Comparison of ENCODE assay signal across 25 cellular contexts in genomic region chr5:34675857-34676256, GRCh38. TPM values are rescaled to one million over a fixed set of nuclear protein-coding genes. Genes with fewer than 3 reads are reported as not detected.
DNase-seq lines count a peak whose midpoint lies in the region; ATAC-seq and TF ChIP-seq lines count a peak whose summit lies in the region.
"Had no signal": no experiment of that assay in that cellular context is flagged by ENCODE, and none has a peak within 500 bp of the region (broad histone marks: within the 10 kb centered on the region; RNA-seq: fewer than 3 reads in every experiment).

No MANE protein-coding gene starts in this region.

- H3K9ac ChIP-seq in adipocyte (ENCODE audit: low read length): no peak overlapping the region
- H3K9ac ChIP-seq in skeletal muscle satellite cell (ENCODE audit: low read depth, low read length): peak overlapping the region; percentile 18

- no peak for TF ChIP-seq POLR2A in prostate gland (IDR thresholded peaks at IDR 0.05)

- H3K79me2 ChIP-seq in GM23338 (replicated peaks; ENCODE audit: insufficient read depth): peaks cover 100% of the 10 kb centered on the region

- H3F3A ChIP-seq in GM23338 (replicated peaks; ENCODE audit: low read depth): no peaks in the 10 kb centered on the region

- H4K20me1 ChIP-seq in GM23338 (replicated peaks; ENCODE audit: insufficient read depth): peaks cover 79% of the 10 kb centered on the region

- H3K4me1 ChIP-seq in GM23338 (ENCODE audit: insufficient read depth) (peaks cover 59% of the 10 kb centered on the region), adipocyte (ENCODE audit: control insufficient read depth, insufficient read depth, low read length) (peaks cover 14% of the 10 kb centered on the region), skeletal muscle satellite cell (ENCODE audit: control insufficient read depth, insufficient read depth, low read length) (peaks cover 39% of the 10 kb centered on the region), aorta (ENCODE audit: control insufficient read depth in 1 of 2, insufficient read depth in 2 of 2, low read length in 2 of 2) (peaks cover 7 to 23% of the 10 kb centered on the region in 2 donors), prostate gland (replicated peaks) (no peaks in the 10 kb centered on the region)
- no peaks in the 10 kb centered on the region for H3K4me1 ChIP-seq in CD8-positive, alpha-beta T cell (ENCODE audit: insufficient read depth, low read length)
- H3K4me1 ChIP-seq: SJCRH30 had no signal

- H3K36me3 ChIP-seq in GM23338 (ENCODE audit: insufficient read depth) (no peaks in the 10 kb centered on the region; the same call in 1 of the 2 replicates), adipocyte (ENCODE audit: control insufficient read depth, insufficient read depth, low read length, severe bottlenecking) (no peaks in the 10 kb centered on the region), skeletal muscle satellite cell (ENCODE audit: insufficient read depth, low read length) (peaks cover 37% of the 10 kb centered on the region), aorta (ENCODE audit: control insufficient read depth in 1 of 2, insufficient read depth in 2 of 2, low read length in 1 of 2) (no peaks in the 10 kb centered on the region), prostate gland (no peaks in the 10 kb centered on the region)
- H3K36me3 ChIP-seq in CD8-positive, alpha-beta T cell (ENCODE audit: insufficient read depth, low read length): no peaks in the 10 kb centered on the region
- H3K36me3 ChIP-seq: adrenal gland, heart right ventricle, SJCRH30 had no signal

- DNase-seq in GM23338 (ENCODE audit: low spot score) (no peak), adipocyte (ENCODE audit: low read depth) (peak; percentile 61), fibroblast of mammary gland (ENCODE audit: low read depth) (peak; percentile 61), aorta (no peak), prostate gland (ENCODE audit: low spot score) (no peak)
- no peak for DNase-seq in CD8-positive, alpha-beta T cell
- DNase-seq: activated CD4-positive, alpha-beta T cell treated with anti-CD3 and anti-CD28 coated beads, Interleukin-2, amount 50 U/mL, for 4 hours; activated CD4-positive, CD25-positive, alpha-beta regulatory T cell; activated naive CD4-positive, alpha-beta T cell treated with Interleukin-2 at 50 U/mL for 16 hours; C1 segment of cervical spinal cord; DMS79 treated with DMSO at 0.1 percent for 48 hours; effector CD8-positive, alpha-beta T cell; foreskin melanocyte; heart right ventricle; NCI-H1092; NCI-H1694 treated with DMSO at 0.1 percent for 48 hours; NCI-H2171; NCI-H524 treated with DMSO at 0.1 percent for 48 hours; SJCRH30; stimulated activated naive CD8-positive, alpha-beta T cell treated with anti-CD3 and anti-CD28 coated beads, Interleukin-15, Interleukin-2, amounts not matched to agents 100 U/mL and 50 U/mL, for 24 hours; T-helper 1 cell had no signal

- POLR2A ChIA-PET in CD8-positive, alpha-beta T cell (lab: Charles Lee): no interaction called here

- intact Hi-C loops in CD8-positive, alpha-beta T cell (cut with DNase I, micrococcal nuclease): no loop called here
- intact Hi-C loops in aorta (cut with DNase I): loop anchor here in 1 of 2 donors (5.0 kb wide), 1 partner anchor 41 kb away; no protein-coding TSS in a partner anchor
- intact Hi-C loops in prostate gland (cut with DNase I): no loop called here

- peaks cover 20% of the 10 kb centered on the region; the same call in 2 of the 3 replicates for H3K36me3 Mint-ChIP-seq in GM23338 (ENCODE audit: low read depth)
- H3K36me3 Mint-ChIP-seq in CD8-positive, alpha-beta T cell: no peaks in the 10 kb centered on the region

- peaks cover 55% of the 10 kb centered on the region for H3K4me1 Mint-ChIP-seq in GM23338
- H3K4me1 Mint-ChIP-seq in CD8-positive, alpha-beta T cell (ENCODE audit: low read depth): no peaks in the 10 kb centered on the region

- H3K9me3 ChIP-seq in adipocyte (ENCODE audit: control insufficient read depth, low read length): no peaks in the 10 kb centered on the region
- no peaks in the 10 kb centered on the region for H3K9me3 ChIP-seq in skeletal muscle satellite cell (replicated peaks; ENCODE audit: low read length)
- no peaks in the 10 kb centered on the region for H3K9me3 ChIP-seq in CD8-positive, alpha-beta T cell (ENCODE audit: low read length)
- H3K9me3 ChIP-seq in aorta (ENCODE audit: control insufficient read depth, low read length): no peaks in the 10 kb centered on the region
- H3K9me3 ChIP-seq in prostate gland: no peaks in the 10 kb centered on the region
- H3K9me3 ChIP-seq: adrenal gland, heart right ventricle, SJCRH30 had no signal

- peaks cover 3% of the 10 kb centered on the region for H3K27me3 Mint-ChIP-seq in GM23338 (ENCODE audit: insufficient read depth, low read depth, poor library complexity)
- H3K27me3 Mint-ChIP-seq in CD8-positive, alpha-beta T cell (ENCODE audit: low read depth): peaks cover 4% of the 10 kb centered on the region

- CTCF ChIA-PET in CD8-positive, alpha-beta T cell (lab: Charles Lee): interaction anchor here (0.7 kb wide), 1 partner anchor 109 kb away, joined by 3 read pairs; no protein-coding TSS in a partner anchor

- peak overlapping the region; percentile 47; the same call in 1 of the 2 replicates for H3K27ac Mint-ChIP-seq in GM23338
- H3K27ac Mint-ChIP-seq in CD8-positive, alpha-beta T cell: no peak overlapping the region

- 59 to 61% methylated on average over 3 of the region's 3 CpGs for WGBS in aorta, 2 donors
- WGBS in prostate gland: 94% methylated on average over 3 of the region's 3 CpGs

- H3K4me3 ChIP-seq in GM23338 (no peak overlapping the region), adipocyte (ENCODE audit: low read length) (no peak overlapping the region), fibroblast of mammary gland (ENCODE audit: control insufficient read depth, low read depth, low read length) (no peak overlapping the region), skeletal muscle satellite cell (ENCODE audit: low read length) (no peak overlapping the region), aorta (ENCODE audit: low read length in 2 of 2) (no peak overlapping the region), prostate gland (no peak overlapping the region)
- no peak overlapping the region for H3K4me3 ChIP-seq in CD8-positive, alpha-beta T cell (ENCODE audit: low read depth, low read length)
- H3K4me3 ChIP-seq: adrenal gland, heart right ventricle, lung, SJCRH30 had no signal

- no peak overlapping the region for H2AFZ ChIP-seq in GM23338

- H3K27me3 ChIP-seq in GM23338 (ENCODE audit: insufficient read depth): no peaks in the 10 kb centered on the region
- no peaks in the 10 kb centered on the region for H3K27me3 ChIP-seq in adipocyte (replicated peaks; ENCODE audit: control insufficient read depth, insufficient read depth, low read length)
- H3K27me3 ChIP-seq in skeletal muscle satellite cell (ENCODE audit: control insufficient read depth, insufficient read depth, low read length): no peaks in the 10 kb centered on the region
- no peaks in the 10 kb centered on the region for H3K27me3 ChIP-seq in CD8-positive, alpha-beta T cell (ENCODE audit: insufficient read depth, low read length)
- H3K27me3 ChIP-seq in aorta (ENCODE audit: control insufficient read depth in 1 of 2, insufficient read depth in 2 of 2, low read length in 1 of 2): no peaks in the 10 kb centered on the region
- H3K27me3 ChIP-seq in prostate gland (replicated peaks; ENCODE audit: insufficient read depth): no peaks in the 10 kb centered on the region
- H3K27me3 ChIP-seq: adrenal gland, heart right ventricle, SJCRH30 had no signal

- H3K4me2 ChIP-seq in GM23338 (no peak overlapping the region), skeletal muscle satellite cell (ENCODE audit: low read length) (no peak overlapping the region)

- TF ChIP-seq CTCF in GM23338 (conservative IDR thresholded peaks at IDR 0.05; ENCODE audit: low read depth in 2 of 2) (no peak), fibroblast of mammary gland (conservative IDR thresholded peaks at IDR 0.05; ENCODE audit: control insufficient read depth, insufficient read depth, low read depth, low read length) (no peak), prostate gland (IDR thresholded peaks at IDR 0.05) (no peak)
- no peak for TF ChIP-seq CTCF in CD8-positive, alpha-beta T cell (IDR thresholded peaks at IDR 0.05)

- no peak overlapping the region for H3K4me3 Mint-ChIP-seq in GM23338
- no peak overlapping the region for H3K4me3 Mint-ChIP-seq in CD8-positive, alpha-beta T cell
- H3K4me3 Mint-ChIP-seq: neural crest cell had no signal

- H3K27ac ChIP-seq in GM23338 (ENCODE audit: low read depth) (peak overlapping the region; percentile 8; the same call in 1 of the 2 replicates), aorta (ENCODE audit: low read depth in 1 of 2, low read length in 2 of 2) (peak overlapping the region in 1 of 2 donors; percentile 59), prostate gland (no peak overlapping the region)
- H3K27ac ChIP-seq in CD8-positive, alpha-beta T cell (ENCODE audit: low read depth, low read length): no peak overlapping the region
- H3K27ac ChIP-seq: adrenal gland, SJCRH30 had no signal

- no peaks in the 10 kb centered on the region for H3K9me2 ChIP-seq in GM23338 (ENCODE audit: insufficient read depth)

- ATAC-seq in GM23338 (no peak), aorta (ENCODE audit: low FRiP score) (no peak)
- no peak for ATAC-seq in CD8-positive, alpha-beta T cell
- ATAC-seq: heart right ventricle; stimulated activated naive CD8-positive, alpha-beta T cell treated with anti-CD3 and anti-CD28 coated beads, Interleukin-15, Interleukin-2, amounts not matched to agents 100 U/mL and 50 U/mL, for 24 hours had no signal

- H3K9me3 Mint-ChIP-seq in GM23338: no peaks in the 10 kb centered on the region
- no peaks in the 10 kb centered on the region for H3K9me3 Mint-ChIP-seq in CD8-positive, alpha-beta T cell
- H3K9me3 Mint-ChIP-seq: neural crest cell had no signal

TF ChIP-seq in GM23338, 12 proteins besides CTCF, POLR2A, EP300 and RAD21 (continues in another document):
- no peak for TF ChIP-seq JUNB (IDR thresholded peaks at IDR 0.05; ENCODE audit: unreplicated experiment)

RNA-seq across cellular contexts. Expression of gene RAI14, which starts 19.7 kb away (rescaled TPM):
- total RNA-seq in GM23338 (2014; rRNA removed; shearing (Covaris generic)): 90.3 and 95.8 TPM in 2 replicates
- polyA plus RNA-seq in GM23338 (2016; fragmentation: Nextera tagmentation; extraction: Ambion mirVana) (46.7 and 58.8 TPM in 2 replicates), aorta (10 to 100 TPM; 19.4 to 46.3 TPM)
- 150 and 176 TPM in 2 replicates for total RNA-seq in skeletal muscle satellite cell (2012; rRNA removed)
- not detected for total RNA-seq in CD8-positive, alpha-beta T cell
- total RNA-seq in aorta (100 to 1,000 TPM in 1 of 2 donors, 10 to 100 TPM in 1; 99.8 to 214 TPM), prostate gland (10 to 100 TPM in 1 of 2 donors, 1 to 10 TPM in 1; 9.6 to 23.7 TPM)

Comparison
In these comparisons a context has a peak if more than half of its experiments do, and no peak if none do; other contexts are left out.
1. DNase-seq: peak in adipocyte (single experiment) and fibroblast of mammary gland (single experiment); none in GM23338 (single experiment), CD8-positive, alpha-beta T cell (0 of 7), aorta (0 of 2) and prostate gland (single experiment).
2. RNA of gene RAI14, which starts 19.7 kb away (total RNA-seq): 99.8 to 214 TPM in aorta, 90.3 to 95.8 TPM in GM23338 and 9.6 to 23.7 TPM in prostate gland; not detected in CD8-positive, alpha-beta T cell; every median in the first group is over 10 times any median in the second.